In the genomic region with DNA sequence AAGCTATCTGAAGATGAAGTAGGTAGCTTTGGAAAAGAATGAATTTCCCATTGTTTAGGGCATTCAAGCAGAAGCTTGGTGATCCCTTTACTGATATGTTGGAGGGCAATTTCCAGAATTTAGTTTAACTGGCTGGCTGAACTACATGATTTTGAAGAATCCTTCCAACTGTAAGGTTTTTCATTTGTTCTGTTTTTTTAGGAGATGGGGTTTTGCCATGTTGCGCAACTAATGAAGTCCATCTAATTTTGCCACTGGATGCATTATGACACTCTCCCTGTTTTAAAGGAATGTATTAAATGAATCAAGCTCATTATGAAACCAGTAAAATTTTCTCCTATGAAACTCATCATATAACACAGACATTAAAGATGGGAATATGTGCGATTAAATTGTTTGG, we compare ENCODE assay signal across 1 cellular context.
A peak's percentile ranks its signal among the peaks of the same experiment; 100 is the strongest.
TF ChIP-seq lines count a peak whose summit lies in the region.

No MANE protein-coding gene starts in this region.

TF ChIP-seq in HepG2, 621 proteins besides CTCF, POLR2A, EP300 and RAD21:
- TF ChIP-seq CEBPG (CRISPR knock-in tag; IDR thresholded peaks at IDR 0.05) (peak; percentile 51; the same call in 1 of the 2 replicates), ZNF30 (CRISPR knock-in tag; IDR thresholded peaks at IDR 0.05) (no peak), CEBPB (IDR thresholded peaks at IDR 0.05; ENCODE audit: borderline replicate concordance, low read depth, low read length) (peak; percentile 86)
